ENCODE assay signal across 32 cellular contexts in genomic region chr7:154998481-154998880, GRCh38.
"Had no signal": no experiment of that assay in that cellular context is flagged by ENCODE, and none has a peak within 500 bp of the region (broad histone marks: within the 10 kb centered on the region; RNA-seq: fewer than 3 reads in every experiment).

No MANE protein-coding gene starts in this region.

- H3K27ac ChIP-seq: adrenal gland, ascending aorta, body of pancreas, brain microvascular endothelial cell, breast epithelium, cardiac muscle cell had no signal

- H3K9me3 ChIP-seq: adrenal gland, ascending aorta, body of pancreas, breast epithelium had no signal

- H3K36me3 ChIP-seq: breast epithelium had no signal

- H3K27me3 ChIP-seq: adrenal gland, ascending aorta, body of pancreas, brain microvascular endothelial cell, breast epithelium, cardiac muscle cell had no signal

- ATAC-seq: activated naive CD4-positive, alpha-beta T cell treated with anti-CD3 and anti-CD28 coated beads, Interleukin-2, amount 50 U/mL, for 72 hours; activated naive CD8-positive, alpha-beta T cell treated with anti-CD3 and anti-CD28 coated beads, Interleukin-2, amount 50 U/mL, for 24 hours; activated T-cell treated with anti-CD3 and anti-CD28 coated beads, Interleukin-2, amount 50 U/mL, for 4 hours; activated T-cell treated with anti-CD3 and anti-CD28 coated beads, Interleukin-2, amount 50 U/mL, for 72 hours; activated T-helper 17 cell treated with anti-CD3 and anti-CD28 coated beads, Interleukin-2, amount 50 U/mL, for 72 hours; body of pancreas had no signal

- H3K4me3 ChIP-seq: adrenal gland, ascending aorta, body of pancreas, breast epithelium, cardiac muscle cell had no signal

- DNase-seq: activated effector memory CD4-positive, alpha-beta T cell treated with anti-CD3 and anti-CD28 coated beads, Interleukin-2, amount 50 U/mL, for 16 hours; activated effector memory CD4-positive, alpha-beta T cell treated with Interleukin-2 at 50 U/mL for 16 hours; activated gamma-delta T cell; activated gamma-delta T cell treated with Interleukin-2 at 50 U/mL for 16 hours; activated naive CD4-positive, alpha-beta T cell; activated naive CD4-positive, alpha-beta T cell treated with anti-CD3 and anti-CD28 coated beads for 36 hours; activated naive CD4-positive, alpha-beta T cell treated with anti-CD3 and anti-CD28 coated beads, Interleukin-2, amount 10 ng/mL, durations not matched to agents 7 days and 5 days; activated naive CD4-positive, alpha-beta T cell treated with anti-CD3 and anti-CD28 coated beads, Interleukin-2, amount 50 U/mL, for 16 hours; activated naive CD4-positive, alpha-beta T cell treated with Interleukin-2 at 50 U/mL for 16 hours; activated naive CD8-positive, alpha-beta T cell treated with anti-CD3 and anti-CD28 coated beads for 36 hours; activated naive CD8-positive, alpha-beta T cell treated with anti-CD3 and anti-CD28 coated beads, Interleukin-2, amount 10 ng/mL, durations not matched to agents 7 days and 5 days; activated naive CD8-positive, alpha-beta T cell treated with anti-CD3 and anti-CD28 coated beads, Interleukin-2, amount 50 U/mL, for 24 hours; activated T-cell treated with anti-CD3 and anti-CD28 coated beads, Interleukin-2, amount 50 U/mL, for 1 hour; activated T-cell treated with anti-CD3 and anti-CD28 coated beads, Interleukin-2, amount 50 U/mL, for 24 hours; activated T-cell treated with anti-CD3 and anti-CD28 coated beads, Interleukin-2, amount 50 U/mL, for 4 hours; activated T-cell treated with anti-CD3 and anti-CD28 coated beads, Interleukin-2, amount 50 U/mL, for 48 hours; activated T-cell treated with anti-CD3 and anti-CD28 coated beads, Interleukin-2, amount 50 U/mL, for 72 hours; adrenal gland; amniotic stem cell; amygdala; anterior cingulate cortex; aorta; body of pancreas; brain microvascular endothelial cell; caudate nucleus; central memory CD4-positive, alpha-beta T cell; cerebellar nuclear complex had no signal

- H3K4me1 ChIP-seq: ascending aorta had no signal
